In the genomic region with DNA sequence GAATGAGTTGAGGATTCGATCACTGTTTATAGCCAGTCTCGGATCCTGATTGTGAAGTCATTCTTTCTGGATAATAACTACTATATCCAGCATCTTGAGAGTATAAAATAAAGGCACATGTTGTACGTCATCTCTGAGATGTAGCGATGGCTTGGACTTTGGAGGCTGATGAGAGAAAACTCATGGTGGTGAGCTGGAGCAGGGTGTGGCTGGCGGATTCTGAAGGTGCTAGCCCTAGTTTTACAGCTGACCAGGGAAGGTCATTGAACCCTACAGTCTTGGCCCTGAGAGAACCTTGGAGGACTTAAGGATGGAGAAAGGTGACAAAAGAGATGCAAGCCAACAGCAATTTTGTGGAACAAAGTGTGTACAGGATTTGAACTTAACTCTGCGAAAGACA, we compare ENCODE assay signal across 20 cellular contexts.
DNase-seq lines count a peak whose midpoint lies in the region; ATAC-seq and TF ChIP-seq lines count a peak whose summit lies in the region.
"Had no signal": no experiment of that assay in that cellular context is flagged by ENCODE, and none has a peak within 500 bp of the region (broad histone marks: within the 10 kb centered on the region; RNA-seq: fewer than 3 reads in every experiment).

No MANE protein-coding gene starts in this region.

- peaks cover 2% of the 10 kb centered on the region for H3K79me1 ChIP-seq in trophoblast cell (ENCODE audit: low read length)

- no CpG with 5 or more reads among the region's 6 CpGs for WGBS in trophoblast cell (ENCODE audit: extremely low coverage, insufficient coverage, insufficient read length)

- H3K4me1 ChIP-seq in CD8-positive, alpha-beta T cell (ENCODE audit: insufficient read depth, low read length) = peaks cover 38% of the 10 kb centered on the region
- H3K4me1 ChIP-seq in SJCRH30 = peaks cover 33% of the 10 kb centered on the region
- H3K4me1 ChIP-seq in iPS-18a (ENCODE audit: control insufficient read depth, low read depth, low read length) = peaks cover 58% of the 10 kb centered on the region
- peaks cover 9 to 19% of the 10 kb centered on the region in 2 experiments for H3K4me1 ChIP-seq in trophoblast cell (ENCODE audit: control insufficient read depth in 1 of 2, insufficient read depth in 2 of 2, low read length in 2 of 2)

- no peaks in the 10 kb centered on the region for H3K9me3 Mint-ChIP-seq in CD8-positive, alpha-beta T cell
- H3K9me3 Mint-ChIP-seq in stimulated activated memory B cell treated with anti-CD40 and anti-IgM and Interleukin-4, amounts not matched to agents 10 μg/mL and 1 μg/mL and 100 μg/mL, for 72 hours = no peaks in the 10 kb centered on the region
- H3K9me3 Mint-ChIP-seq: dendritic cell treated with granulocyte-macrophage colony-stimulating factor and Interleukin-4, amounts not matched to agents 40 ng/mL and 50 ng/mL, for 4 days had no signal

- no peaks in the 10 kb centered on the region for H3K27me3 ChIP-seq in CD8-positive, alpha-beta T cell (ENCODE audit: insufficient read depth, low read length)
- no peaks in the 10 kb centered on the region for H3K27me3 ChIP-seq in SJCRH30
- H3K27me3 ChIP-seq in iPS-18a (ENCODE audit: control insufficient read depth, insufficient read depth, low read length) = no peaks in the 10 kb centered on the region
- H3K27me3 ChIP-seq in trophoblast cell (ENCODE audit: insufficient read depth, low read length) = no peaks in the 10 kb centered on the region
- H3K27me3 ChIP-seq: upper lobe of right lung had no signal

- no peak overlapping the region for H2BK120ac ChIP-seq in trophoblast cell (ENCODE audit: insufficient read depth, low read length, poor library complexity)

- H3K4me1 Mint-ChIP-seq in CD8-positive, alpha-beta T cell (ENCODE audit: low read depth) = peaks cover 65% of the 10 kb centered on the region
- peaks cover 38% of the 10 kb centered on the region for H3K4me1 Mint-ChIP-seq in stimulated activated memory B cell treated with anti-CD40 and anti-IgM and Interleukin-4, amounts not matched to agents 10 μg/mL and 1 μg/mL and 100 μg/mL, for 72 hours

- peak overlapping the region; percentile 53 for H3K9ac ChIP-seq in iPS-18a (ENCODE audit: low read length)
- H3K9ac ChIP-seq in trophoblast cell (ENCODE audit: low read length) = no peak overlapping the region
- H3K9ac ChIP-seq: KMS-11 had no signal

- no peak overlapping the region for H4K12ac ChIP-seq in trophoblast cell (ENCODE audit: low read depth, low read length)

- no peak overlapping the region for H2BK12ac ChIP-seq in trophoblast cell (ENCODE audit: low read length)

- H3K79me2 ChIP-seq in trophoblast cell (ENCODE audit: control insufficient read depth, insufficient read depth, low read length, poor library complexity) = peaks cover 13% of the 10 kb centered on the region

- no peak overlapping the region for H2AK5ac ChIP-seq in trophoblast cell (ENCODE audit: low read length)

- H3K23ac ChIP-seq in trophoblast cell (ENCODE audit: low read length) = no peak overlapping the region

- no peaks in the 10 kb centered on the region for H3K36me3 ChIP-seq in CD8-positive, alpha-beta T cell (ENCODE audit: insufficient read depth, low read length)
- H3K36me3 ChIP-seq in SJCRH30 = no peaks in the 10 kb centered on the region
- no peaks in the 10 kb centered on the region for H3K36me3 ChIP-seq in iPS-18a (ENCODE audit: control insufficient read depth, low read depth, low read length)
- H3K36me3 ChIP-seq in trophoblast cell (ENCODE audit: control insufficient read depth in 1 of 2, insufficient read depth in 2 of 2, low read length in 2 of 2) = no peaks in the 10 kb centered on the region
- H3K36me3 ChIP-seq: lower lobe of right lung, upper lobe of right lung had no signal

- no peak overlapping the region for H3K4me2 ChIP-seq in trophoblast cell (ENCODE audit: low read length)
- H3K4me2 ChIP-seq: KMS-11 had no signal

- POLR2A ChIA-PET in CD8-positive, alpha-beta T cell (lab: Charles Lee) = no interaction called here

- H3K27ac Mint-ChIP-seq in CD8-positive, alpha-beta T cell = peak overlapping the region; percentile 37
- H3K27ac Mint-ChIP-seq in stimulated activated memory B cell treated with anti-CD40 and anti-IgM and Interleukin-4, amounts not matched to agents 10 μg/mL and 1 μg/mL and 100 μg/mL, for 72 hours = no peak overlapping the region
- H3K27ac Mint-ChIP-seq: CD14-positive monocyte; dendritic cell treated with granulocyte-macrophage colony-stimulating factor and Interleukin-4, amounts not matched to agents 40 ng/mL and 50 ng/mL, for 4 days had no signal

- H4K91ac ChIP-seq in trophoblast cell (ENCODE audit: low read depth, low read length) = no peak overlapping the region

- no peaks in the 10 kb centered on the region for H3K27me3 Mint-ChIP-seq in CD8-positive, alpha-beta T cell (ENCODE audit: low read depth)
- peaks cover 14% of the 10 kb centered on the region for H3K27me3 Mint-ChIP-seq in stimulated activated memory B cell treated with anti-CD40 and anti-IgM and Interleukin-4, amounts not matched to agents 10 μg/mL and 1 μg/mL and 100 μg/mL, for 72 hours
- H3K27me3 Mint-ChIP-seq: dendritic cell treated with granulocyte-macrophage colony-stimulating factor and Interleukin-4, amounts not matched to agents 40 ng/mL and 50 ng/mL, for 4 days had no signal

- H2AFZ ChIP-seq in trophoblast cell (ENCODE audit: insufficient read depth, low read length, poor library complexity) = no peak overlapping the region

- no peak for ATAC-seq in CD8-positive, alpha-beta T cell
- no peak for ATAC-seq in HG03439 (IDR thresholded peaks at IDR 0.05; ENCODE audit: unreplicated experiment)
- ATAC-seq in GM21381 (IDR thresholded peaks at IDR 0.05; ENCODE audit: unreplicated experiment) = no peak
- no peak for ATAC-seq in stimulated activated memory B cell treated with anti-CD40 and anti-IgM and Interleukin-4, amounts not matched to agents 10 μg/mL and 1 μg/mL and 100 μg/mL, for 72 hours
- ATAC-seq: lower lobe of right lung, psoas muscle, upper lobe of right lung had no signal

- no peaks in the 10 kb centered on the region for H3K9me3 ChIP-seq in CD8-positive, alpha-beta T cell (ENCODE audit: low read length)
- H3K9me3 ChIP-seq in SJCRH30 (replicated peaks) (no peaks in the 10 kb centered on the region), iPS-18a (ENCODE audit: control insufficient read depth, low read depth, low read length) (no peaks in the 10 kb centered on the region), trophoblast cell (ENCODE audit: insufficient read depth, low read depth, low read length) (peaks cover 2% of the 10 kb centered on the region)
- H3K9me3 ChIP-seq: lower lobe of right lung, psoas muscle, upper lobe of right lung had no signal

- TF ChIP-seq CTCF in CD8-positive, alpha-beta T cell (IDR thresholded peaks at IDR 0.05) = no peak

- intact Hi-C loops in CD8-positive, alpha-beta T cell (cut with DNase I, micrococcal nuclease) = no loop called here

- H4K8ac ChIP-seq in trophoblast cell (ENCODE audit: low read depth, low read length) = no peak overlapping the region

- H2BK5ac ChIP-seq in trophoblast cell (ENCODE audit: low read depth, low read length, poor library complexity) = no peak overlapping the region

- CTCF ChIA-PET in CD8-positive, alpha-beta T cell (lab: Charles Lee) = interaction anchor here (1.8 kb wide), 1 partner anchor 23 kb away, joined by 7 read pairs; no protein-coding TSS in a partner anchor

- no peak overlapping the region for H3K27ac ChIP-seq in CD8-positive, alpha-beta T cell (ENCODE audit: low read depth, low read length)
- peak overlapping the region; percentile 95; the same call in 1 of the 2 replicates for H3K27ac ChIP-seq in SJCRH30
- peak overlapping the region; percentile 90 for H3K27ac ChIP-seq in iPS-18a (ENCODE audit: low read length)
- no peak overlapping the region for H3K27ac ChIP-seq in trophoblast cell (ENCODE audit: low read depth, low read length)
- H3K27ac ChIP-seq: KMS-11, lower lobe of right lung, psoas muscle, upper lobe of right lung had no signal

- H3K4ac ChIP-seq in trophoblast cell (ENCODE audit: low read depth, low read length) = peak overlapping the region; percentile 73

- H3K4me3 ChIP-seq in CD8-positive, alpha-beta T cell (ENCODE audit: low read depth, low read length) = no peak overlapping the region
- H3K4me3 ChIP-seq in SJCRH30 (no peak overlapping the region), iPS-18a (ENCODE audit: low read length) (peak overlapping the region; percentile 50), trophoblast cell (ENCODE audit: low read depth, low read length) (no peak overlapping the region)
- H3K4me3 ChIP-seq: lower lobe of right lung, psoas muscle, upper lobe of right lung had no signal

- H3K18ac ChIP-seq in trophoblast cell (ENCODE audit: low read length) = no peak overlapping the region

- H3K14ac ChIP-seq in trophoblast cell (ENCODE audit: low read length) = no peak overlapping the region

- H3K36me3 Mint-ChIP-seq in CD8-positive, alpha-beta T cell = peaks cover 3% of the 10 kb centered on the region
- no peaks in the 10 kb centered on the region for H3K36me3 Mint-ChIP-seq in stimulated activated memory B cell treated with anti-CD40 and anti-IgM and Interleukin-4, amounts not matched to agents 10 μg/mL and 1 μg/mL and 100 μg/mL, for 72 hours
- H3K36me3 Mint-ChIP-seq: CD14-positive monocyte had no signal

- no peak for DNase-seq in CD8-positive, alpha-beta T cell
- DNase-seq in SJCRH30 = no peak
- DNase-seq in trophoblast cell = no peak
- DNase-seq in NCI-H69 (lab: John Stamatoyannopoulos, UW) = no peak
- DNase-seq: activated naive CD4-positive, alpha-beta T cell; activated T-cell treated with anti-CD3 and anti-CD28 coated beads, Interleukin-2, amount 50 U/mL, for 48 hours; lower lobe of right lung; NCI-H1436; NCI-H510A treated with DMSO at 0.1 percent for 48 hours; NK-92 treated with Interleukin-12 subunit alpha and Interleukin-12 subunit beta, amount 100 ng/mL, for 24 hours; psoas muscle; T-helper 1 cell; upper lobe of right lung had no signal

- no peak overlapping the region for H3K4me3 Mint-ChIP-seq in CD8-positive, alpha-beta T cell
- H3K4me3 Mint-ChIP-seq in stimulated activated memory B cell treated with anti-CD40 and anti-IgM and Interleukin-4, amounts not matched to agents 10 μg/mL and 1 μg/mL and 100 μg/mL, for 72 hours = no peak overlapping the region
- H3K4me3 Mint-ChIP-seq: CD14-positive monocyte; dendritic cell treated with granulocyte-macrophage colony-stimulating factor and Interleukin-4, amounts not matched to agents 40 ng/mL and 50 ng/mL, for 4 days had no signal

Comparison
In these comparisons a context has a peak if more than half of its experiments do, and no peak if none do; other contexts are left out.
1. H3K27ac ChIP-seq: peak in SJCRH30 (single experiment) and iPS-18a (single experiment); none in CD8-positive, alpha-beta T cell (single experiment) and trophoblast cell (single experiment).